Comparison of ENCODE assay signal across 23 cellular contexts in the genomic region with DNA sequence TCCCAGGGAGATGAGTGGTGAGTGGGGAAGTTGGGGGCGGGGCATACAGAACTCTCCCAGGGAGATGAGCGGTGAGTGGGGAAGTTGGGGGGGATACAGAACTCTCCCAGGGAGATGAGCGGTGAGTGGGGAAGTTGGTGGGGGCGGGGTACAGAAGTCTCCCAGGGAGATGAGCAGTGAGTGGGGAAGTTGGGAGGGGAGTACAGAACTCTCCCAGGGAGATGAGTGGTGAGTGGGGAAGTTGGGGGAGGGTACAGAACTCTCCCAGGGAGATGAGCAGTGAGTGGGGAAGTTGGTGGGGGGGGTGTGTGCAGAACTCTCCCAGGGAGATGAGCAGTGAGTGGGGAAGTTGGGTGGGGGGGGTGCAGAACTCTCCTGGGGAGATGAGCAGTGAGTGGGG.
DNase-seq lines count a peak whose midpoint lies in the region; FAIRE-seq lines count a peak whose summit lies in the region.
"Had no signal": no experiment of that assay in that cellular context is flagged by ENCODE, and none has a peak within 500 bp of the region (broad histone marks: within the 10 kb centered on the region; RNA-seq: fewer than 3 reads in every experiment).

No MANE protein-coding gene starts in this region.

- H3K27ac ChIP-seq in BLaER1 treated with 17β-estradiol and CSF1 and Interleukin-3, amounts not matched to agents 10 nM and 100 nM: no peak overlapping the region; a peak in 1 of 22 replicates
- H3K27ac ChIP-seq: A549, C4-2B had no signal

- FAIRE-seq in RCC 7860 (lab: Jason Lieb, UNC): no peak
- FAIRE-seq in urothelium cell line (lab: Jason Lieb, UNC): no peak
- FAIRE-seq: A549, GM12892 had no signal

- H3K27me3 ChIP-seq in BLaER1 treated with 17β-estradiol and CSF1 and Interleukin-3, amounts not matched to agents 10 nM and 100 nM: no peaks in the 10 kb centered on the region

- H3K9ac ChIP-seq in BLaER1 treated with 17β-estradiol and CSF1 and Interleukin-3, amounts not matched to agents 10 nM and 100 nM: no peak overlapping the region

- H4K20me1 ChIP-seq in BLaER1 treated with 17β-estradiol and CSF1 and Interleukin-3, amounts not matched to agents 10 nM and 100 nM: peaks cover 0 to 19% (median 0%) of the 10 kb centered on the region in 11 experiments; a peak in 4 of 22 replicates

- H3K4me3 ChIP-seq in BLaER1 treated with 17β-estradiol and CSF1 and Interleukin-3, amounts not matched to agents 10 nM and 100 nM: no peak overlapping the region
- H3K4me3 ChIP-seq: A549, GM23338 had no signal

- peaks cover 0 to 18% (median 7%) of the 10 kb centered on the region in 11 experiments; a peak in 11 of 22 replicates for H3K9me3 ChIP-seq in BLaER1 treated with 17β-estradiol and CSF1 and Interleukin-3, amounts not matched to agents 10 nM and 100 nM (replicated peaks in 1 of 11)
- H3K9me3 ChIP-seq: A549, BE2C had no signal

- H3K36me3 ChIP-seq in BLaER1 treated with 17β-estradiol and CSF1 and Interleukin-3, amounts not matched to agents 10 nM and 100 nM: no peaks in the 10 kb centered on the region
- H3K36me3 ChIP-seq: BE2C had no signal

- H3K4me1 ChIP-seq in BLaER1 treated with 17β-estradiol and CSF1 and Interleukin-3, amounts not matched to agents 10 nM and 100 nM: peaks cover 23 to 51% (median 36%) of the 10 kb centered on the region in 10 experiments
- H3K4me1 ChIP-seq: BE2C had no signal

- H3K4me2 ChIP-seq in BLaER1 treated with 17β-estradiol and CSF1 and Interleukin-3, amounts not matched to agents 10 nM and 100 nM: peak overlapping the region; percentile 13 to 92 (median 85); a peak in 14 of 22 replicates
- H3K4me2 ChIP-seq: A549, GM23338 had no signal

- DNase-seq in GDM1 (lab: John Stamatoyannopoulos, UW): peak; percentile 32
- DNase-seq in T1000 (lab: John Stamatoyannopoulos, UW): peak; percentile 65
- peak; percentile 27 for DNase-seq in kidney tubule cell (ENCODE audit: low spot score)
- DNase-seq in NCI-H2171 treated with DMSO at 0.1 percent for 48 hours (lab: John Stamatoyannopoulos, UW): no peak
- no peak for DNase-seq in RCC 7860 (ENCODE audit: low spot score)
- no peak for DNase-seq in urothelium cell line (ENCODE audit: low spot score)
- DNase-seq: 8988T; ACHN; AML-193; BE2C; Calu3; CD4-positive, alpha-beta T cell; CD8-positive, alpha-beta memory T cell; COR-L47; DMS53; DMS79 treated with DMSO at 0.1 percent for 48 hours; H9; HFFc6 had no signal

Comparison
In these comparisons a context has a peak if more than half of its experiments do, and no peak if none do; other contexts are left out.
1. DNase-seq: peak in GDM1 (single experiment), T1000 (single experiment) and kidney tubule cell (single experiment); none in NCI-H2171 treated with DMSO at 0.1 percent for 48 hours (single experiment), RCC 7860 (single experiment) and urothelium cell line (single experiment).